ENCODE assay signal across 15 cellular contexts in genomic region chr6:7134999-7135735, GRCh38. TPM values are rescaled to one million over a fixed set of nuclear protein-coding genes. Genes with fewer than 3 reads are reported as not detected.
DNase-seq lines count a peak whose midpoint lies in the region; ATAC-seq and TF ChIP-seq lines count a peak whose summit lies in the region.
"Had no signal": no experiment of that assay in that cellular context is flagged by ENCODE, and none has a peak within 500 bp of the region (broad histone marks: within the 10 kb centered on the region; RNA-seq: fewer than 3 reads in every experiment).

No MANE protein-coding gene starts in this region.

- TF ChIP-seq POLR2A in body of pancreas (IDR thresholded peaks at IDR 0.05): no peak

- H3K4me3 Mint-ChIP-seq in activated CD4-positive, alpha-beta T cell treated with anti-CD3 and anti-CD28 coated beads, Interleukin-2, amount 10 ng/mL, durations not matched to agents 7 days and 5 days: no peak overlapping the region
- no peak overlapping the region for H3K4me3 Mint-ChIP-seq in central memory CD8-positive, alpha-beta T cell
- H3K4me3 Mint-ChIP-seq in stimulated activated effector memory CD8-positive, alpha-beta T cell treated with anti-CD3 and anti-CD28 coated beads, Interleukin-12 subunit alpha, Interleukin-12 subunit beta, amount 100 ng/mL, for 72 hours: no peak overlapping the region
- H3K4me3 Mint-ChIP-seq: activated CD8-positive, alpha-beta memory T cell treated with anti-CD3 and anti-CD28 coated beads, Interleukin-2, amount 10 ng/mL, durations not matched to agents 7 days and 5 days had no signal

- no peak for DNase-seq in activated CD4-positive, alpha-beta T cell treated with anti-CD3 and anti-CD28 coated beads, Interleukin-2, amount 10 ng/mL, durations not matched to agents 7 days and 5 days
- DNase-seq in activated CD4-positive, alpha-beta T cell treated with anti-CD3 and anti-CD28 coated beads for 1 hour: no peak
- peak; percentile 74 for DNase-seq in MV-4-11 (lab: John Stamatoyannopoulos, UW)
- no peak for DNase-seq in central memory CD8-positive, alpha-beta T cell (ENCODE audit: low spot score in 2 of 2)
- DNase-seq in stimulated activated effector memory CD8-positive, alpha-beta T cell treated with anti-CD3 and anti-CD28 coated beads, Interleukin-12 subunit alpha, Interleukin-12 subunit beta, amount 100 ng/mL, for 72 hours (ENCODE audit: low spot score in 2 of 2): no peak
- no peak for DNase-seq in dedifferentiated amniotic fluid mesenchymal stem cell (ENCODE audit: extremely low spot score)
- DNase-seq in body of pancreas: no peak
- DNase-seq: activated CD8-positive, alpha-beta memory T cell treated with anti-CD3 and anti-CD28 coated beads, Interleukin-2, amount 10 ng/mL, durations not matched to agents 7 days and 5 days; DMS79 treated with DMSO at 0.1 percent for 48 hours; H7; NCI-H510A treated with DMSO at 0.1 percent for 48 hours; tibial artery had no signal

- intact Hi-C loops in body of pancreas (cut with DNase I): no loop called here

- H3K36me3 ChIP-seq in body of pancreas (replicated peaks in 1 of 2; ENCODE audit: insufficient read depth in 1 of 2, low read depth in 2 of 2): no peaks in the 10 kb centered on the region
- H3K36me3 ChIP-seq: tibial artery had no signal

- H3K4me1 Mint-ChIP-seq in activated CD4-positive, alpha-beta T cell treated with anti-CD3 and anti-CD28 coated beads, Interleukin-2, amount 10 ng/mL, durations not matched to agents 7 days and 5 days: peaks cover 85% of the 10 kb centered on the region
- H3K4me1 Mint-ChIP-seq in central memory CD8-positive, alpha-beta T cell: peaks cover 58% of the 10 kb centered on the region
- H3K4me1 Mint-ChIP-seq in stimulated activated effector memory CD8-positive, alpha-beta T cell treated with anti-CD3 and anti-CD28 coated beads, Interleukin-12 subunit alpha, Interleukin-12 subunit beta, amount 100 ng/mL, for 72 hours: peaks cover 55% of the 10 kb centered on the region

- H3K36me3 Mint-ChIP-seq in activated CD4-positive, alpha-beta T cell treated with anti-CD3 and anti-CD28 coated beads, Interleukin-2, amount 10 ng/mL, durations not matched to agents 7 days and 5 days (ENCODE audit: low read depth): peaks cover 23% of the 10 kb centered on the region
- H3K36me3 Mint-ChIP-seq in central memory CD8-positive, alpha-beta T cell (ENCODE audit: insufficient read depth): peaks cover 6% of the 10 kb centered on the region
- peaks cover 5% of the 10 kb centered on the region for H3K36me3 Mint-ChIP-seq in stimulated activated effector memory CD8-positive, alpha-beta T cell treated with anti-CD3 and anti-CD28 coated beads, Interleukin-12 subunit alpha, Interleukin-12 subunit beta, amount 100 ng/mL, for 72 hours

- peaks cover 90% of the 10 kb centered on the region for H3K4me1 ChIP-seq in body of pancreas

- H3K4me3 ChIP-seq in body of pancreas: no peak overlapping the region
- H3K4me3 ChIP-seq: A549, tibial artery had no signal

- POLR2A ChIA-PET in activated CD4-positive, alpha-beta T cell treated with anti-CD3 and anti-CD28 coated beads, Interleukin-2, amount 10 ng/mL, durations not matched to agents 7 days and 5 days (lab: Charles Lee): no interaction called here

- no peaks in the 10 kb centered on the region for H3K27me3 Mint-ChIP-seq in activated CD4-positive, alpha-beta T cell treated with anti-CD3 and anti-CD28 coated beads, Interleukin-2, amount 10 ng/mL, durations not matched to agents 7 days and 5 days
- H3K27me3 Mint-ChIP-seq in central memory CD8-positive, alpha-beta T cell: no peaks in the 10 kb centered on the region
- H3K27me3 Mint-ChIP-seq: activated CD8-positive, alpha-beta memory T cell treated with anti-CD3 and anti-CD28 coated beads, Interleukin-2, amount 10 ng/mL, durations not matched to agents 7 days and 5 days had no signal

- CTCF ChIA-PET in activated CD4-positive, alpha-beta T cell treated with anti-CD3 and anti-CD28 coated beads, Interleukin-2, amount 10 ng/mL, durations not matched to agents 7 days and 5 days (lab: Charles Lee): interaction anchor here (0.7 to 1.5 kb wide), 9 partner anchors 9 to 48 kb away, joined by 3 to 5 read pairs (median 4); no protein-coding TSS in a partner anchor

- no peaks in the 10 kb centered on the region for H3K9me3 Mint-ChIP-seq in activated CD4-positive, alpha-beta T cell treated with anti-CD3 and anti-CD28 coated beads, Interleukin-2, amount 10 ng/mL, durations not matched to agents 7 days and 5 days
- no peaks in the 10 kb centered on the region for H3K9me3 Mint-ChIP-seq in central memory CD8-positive, alpha-beta T cell
- H3K9me3 Mint-ChIP-seq in stimulated activated effector memory CD8-positive, alpha-beta T cell treated with anti-CD3 and anti-CD28 coated beads, Interleukin-12 subunit alpha, Interleukin-12 subunit beta, amount 100 ng/mL, for 72 hours: no peaks in the 10 kb centered on the region

- TF ChIP-seq CTCF in body of pancreas (IDR thresholded peaks at IDR 0.05): no peak

- peak overlapping the region in 2 of 4 donors; percentile 26 to 99 for H3K27ac ChIP-seq in body of pancreas
- H3K27ac ChIP-seq: A549, RWPE1, tibial artery had no signal

- no peaks in the 10 kb centered on the region for H3K9me3 ChIP-seq in body of pancreas
- H3K9me3 ChIP-seq: A549, tibial artery had no signal

- no peaks in the 10 kb centered on the region for H3K27me3 ChIP-seq in body of pancreas
- H3K27me3 ChIP-seq: tibial artery had no signal

- peak overlapping the region; percentile 37 for H3K27ac Mint-ChIP-seq in activated CD4-positive, alpha-beta T cell treated with anti-CD3 and anti-CD28 coated beads, Interleukin-2, amount 10 ng/mL, durations not matched to agents 7 days and 5 days
- H3K27ac Mint-ChIP-seq in central memory CD8-positive, alpha-beta T cell (ENCODE audit: low read depth): peak overlapping the region; percentile 35
- no peak overlapping the region for H3K27ac Mint-ChIP-seq in stimulated activated effector memory CD8-positive, alpha-beta T cell treated with anti-CD3 and anti-CD28 coated beads, Interleukin-12 subunit alpha, Interleukin-12 subunit beta, amount 100 ng/mL, for 72 hours
- H3K27ac Mint-ChIP-seq: activated CD8-positive, alpha-beta memory T cell treated with anti-CD3 and anti-CD28 coated beads, Interleukin-2, amount 10 ng/mL, durations not matched to agents 7 days and 5 days had no signal

- ATAC-seq in central memory CD8-positive, alpha-beta T cell (replicated peaks; ENCODE audit: extremely low read depth, poor library complexity, severe bottlenecking): no peak
- peak; percentile 45 for ATAC-seq in stimulated activated effector memory CD8-positive, alpha-beta T cell treated with anti-CD3 and anti-CD28 coated beads, Interleukin-12 subunit alpha, Interleukin-12 subunit beta, amount 100 ng/mL, for 72 hours
- ATAC-seq in body of pancreas: no peak
- ATAC-seq in HG03196 (IDR thresholded peaks at IDR 0.05; ENCODE audit: unreplicated experiment): no peak
- ATAC-seq: A549; activated CD8-positive, alpha-beta memory T cell treated with anti-CD3 and anti-CD28 coated beads, Interleukin-2, amount 10 ng/mL, durations not matched to agents 7 days and 5 days had no signal

- 67 to 74% methylated on average over 4 of the region's 4 CpGs for WGBS in body of pancreas, 2 donors

RNA-seq across cellular contexts. Expression of gene RREB1, which starts 27.4 kb away (rescaled TPM):
- total RNA-seq in activated CD4-positive, alpha-beta T cell treated with anti-CD3 and anti-CD28 coated beads, Interleukin-2, amount 10 ng/mL, durations not matched to agents 7 days and 5 days: 10 to 100 TPM; 27.2 to 30.1 TPM
- 10 to 100 TPM; 33.5 to 44.8 TPM for total RNA-seq in body of pancreas
